Comparison of ENCODE assay signal across 8 cellular contexts in the genomic region with DNA sequence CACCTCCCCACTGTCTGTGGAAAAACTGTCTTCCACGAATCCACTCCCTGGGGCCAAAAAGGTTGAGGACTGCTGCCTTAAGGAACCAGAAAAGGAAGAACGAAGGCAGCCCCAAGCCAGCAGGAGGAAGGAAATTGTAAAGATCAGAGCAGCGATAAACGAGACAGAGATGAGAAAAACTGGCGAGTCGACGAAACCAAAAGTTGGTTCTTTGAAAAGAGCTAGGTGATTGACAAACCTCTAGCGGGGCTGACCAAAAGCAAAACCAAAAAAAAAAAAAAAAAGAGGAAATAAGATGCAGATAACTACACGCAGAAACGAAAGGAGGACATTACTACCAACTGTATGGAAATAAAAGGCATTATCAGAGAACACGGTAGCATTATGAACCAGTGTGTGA.
DNase-seq lines count a peak whose midpoint lies in the region; ATAC-seq, FAIRE-seq and TF ChIP-seq lines count a peak whose summit lies in the region.

No MANE protein-coding gene starts in this region.

- H3K27ac Mint-ChIP-seq in progenitor cell of endocrine pancreas: no peak overlapping the region

- TF ChIP-seq CTCF in progenitor cell of endocrine pancreas (IDR thresholded peaks at IDR 0.05; ENCODE audit: unreplicated experiment) (no peak), breast epithelium (IDR thresholded peaks at IDR 0.05) (no peak)

- no peak overlapping the region for H3K4me3 Mint-ChIP-seq in progenitor cell of endocrine pancreas (ENCODE audit: low read depth)

- WGBS in small intestine, 3 donors: 9 to 43% (median 19%) methylated on average over 11 of the region's 11 CpGs

- no peaks in the 10 kb centered on the region for H3K36me3 ChIP-seq in small intestine (ENCODE audit: control insufficient read depth in 2 of 2, insufficient read depth in 2 of 2, low read length in 2 of 2)
- no peaks in the 10 kb centered on the region for H3K36me3 ChIP-seq in breast epithelium

- H3K4me1 Mint-ChIP-seq in progenitor cell of endocrine pancreas (ENCODE audit: low read depth): no peaks in the 10 kb centered on the region

- FAIRE-seq in GM12892 (lab: Jason Lieb, UNC) (peak; percentile 91), small intestine (lab: Jason Lieb, UNC) (no peak)

- DNase-seq in GM12892 (ENCODE audit: insufficient read length) (peak; percentile 64), SIG-M5 treated with dmso at 0.1 percent for 504 hours (lab: John Stamatoyannopoulos, UW; ENCODE audit: unreplicated experiment) (peak; percentile 92), small intestine (peak; percentile 66), progenitor cell of endocrine pancreas (ENCODE audit: low spot score, unreplicated experiment) (no peak), breast epithelium (ENCODE audit: low spot score in 2 of 2) (no peak), NCI-H2227 (lab: John Stamatoyannopoulos, UW; ENCODE audit: unreplicated experiment) (no peak)
- DNase-seq in central memory CD4-positive, alpha-beta T cell: peak; percentile 79

- H3K4me3 ChIP-seq in small intestine (ENCODE audit: low read depth in 1 of 2, low read length in 2 of 2): no peak overlapping the region
- H3K4me3 ChIP-seq in breast epithelium: peak overlapping the region in 1 of 3 donors; percentile 3

- no peaks in the 10 kb centered on the region for H3K36me3 Mint-ChIP-seq in progenitor cell of endocrine pancreas (ENCODE audit: insufficient read depth)

- H3K27me3 ChIP-seq in small intestine (ENCODE audit: control insufficient read depth in 2 of 2, insufficient read depth in 2 of 2, low read length in 2 of 2) (no peaks in the 10 kb centered on the region), breast epithelium (no peaks in the 10 kb centered on the region)

- H3K4me1 ChIP-seq in small intestine (ENCODE audit: control insufficient read depth in 2 of 2, insufficient read depth in 1 of 2, low read depth in 1 of 2, low read length in 1 of 2) (no peaks in the 10 kb centered on the region), breast epithelium (peaks cover 0 to 6% of the 10 kb centered on the region in 2 donors)

- TF ChIP-seq POLR2A in GM12892 (IDR thresholded peaks at IDR 0.05; ENCODE audit: low read depth, low read length): no peak
- no peak for TF ChIP-seq POLR2A in breast epithelium (IDR thresholded peaks at IDR 0.05)

- intact Hi-C loops in breast epithelium (cut with DNase I; ENCODE audit: low total_unique reads): no loop called here

- H3K9me3 Mint-ChIP-seq in progenitor cell of endocrine pancreas (ENCODE audit: low read depth): no peaks in the 10 kb centered on the region

- peak overlapping the region in 1 of 2 donors; percentile 68 for H3K27ac ChIP-seq in small intestine (ENCODE audit: low read depth in 1 of 2, low read length in 1 of 2)
- peak overlapping the region in 1 of 2 donors; percentile 15 for H3K27ac ChIP-seq in breast epithelium

- peak; percentile 52 for ATAC-seq in HG02798 (IDR thresholded peaks at IDR 0.05; ENCODE audit: poor library complexity, unreplicated experiment)

- no peaks in the 10 kb centered on the region for H3K9me3 ChIP-seq in small intestine (ENCODE audit: control insufficient read depth, low read depth)
- no peaks in the 10 kb centered on the region for H3K9me3 ChIP-seq in breast epithelium

- no peaks in the 10 kb centered on the region for H3K27me3 Mint-ChIP-seq in progenitor cell of endocrine pancreas

Comparison
In these comparisons a context has a peak if more than half of its experiments do, and no peak if none do; other contexts are left out.
1. DNase-seq: peak in GM12892 (single experiment), SIG-M5 treated with dmso at 0.1 percent for 504 hours (single experiment), central memory CD4-positive, alpha-beta T cell (single experiment) and small intestine (single experiment); none in progenitor cell of endocrine pancreas (single experiment), breast epithelium (0 of 2) and NCI-H2227 (single experiment).